In the genomic region with DNA sequence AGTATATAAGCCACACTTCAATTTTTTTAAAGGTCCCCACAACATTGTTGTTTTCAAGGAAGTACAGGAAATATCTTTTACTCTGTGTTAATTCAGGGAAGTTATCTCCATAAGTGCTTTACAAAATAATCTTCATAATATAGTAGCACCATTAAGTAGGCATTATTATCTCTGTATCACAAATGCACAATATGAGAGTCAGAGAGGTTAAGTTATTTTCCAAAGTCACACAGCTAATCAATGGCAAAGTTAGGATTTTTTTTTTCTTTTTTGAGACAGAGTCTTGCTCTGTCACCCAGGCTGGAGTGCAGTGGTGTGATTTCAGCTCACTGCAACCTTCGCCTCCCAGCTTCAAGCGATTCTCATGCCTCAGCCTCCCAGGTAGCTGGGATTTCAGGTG, we compare ENCODE assay signal across 11 cellular contexts.
"Had no signal": no experiment of that assay in that cellular context is flagged by ENCODE, and none has a peak within 500 bp of the region (broad histone marks: within the 10 kb centered on the region; RNA-seq: fewer than 3 reads in every experiment).

No MANE protein-coding gene starts in this region.

- H3K27ac Mint-ChIP-seq: GM23338, H9, HFFc6 had no signal

- H3K9ac ChIP-seq: GM23248 had no signal

- DNase-seq: GM23248, GOT3, H7, H9, HCEC 1CT, HFFc6 had no signal

- H3K27ac ChIP-seq: GM23248 had no signal

- H3K4me3 Mint-ChIP-seq: GM23338, H9, HFFc6 had no signal

- H3K4me3 ChIP-seq: GM23248, GM23338, HAP-1 had no signal

- FAIRE-seq: H1, H54 had no signal

- H3K4me1 Mint-ChIP-seq: GM23338, H9 had no signal

- ATAC-seq: GM23338, HCT116 had no signal

- H2AFZ ChIP-seq: GM23248, GM23338 had no signal

- H3K4me2 ChIP-seq: GM23338 had no signal

- H3K9me3 Mint-ChIP-seq: GM23338, H9, HFFc6 had no signal

- H3K9me3 ChIP-seq: HAP-1 had no signal

- H3K4me1 ChIP-seq: HAP-1 had no signal

- H3K36me3 ChIP-seq: HAP-1 had no signal
